Comparison of ENCODE assay signal across 10 cellular contexts in the genomic region with DNA sequence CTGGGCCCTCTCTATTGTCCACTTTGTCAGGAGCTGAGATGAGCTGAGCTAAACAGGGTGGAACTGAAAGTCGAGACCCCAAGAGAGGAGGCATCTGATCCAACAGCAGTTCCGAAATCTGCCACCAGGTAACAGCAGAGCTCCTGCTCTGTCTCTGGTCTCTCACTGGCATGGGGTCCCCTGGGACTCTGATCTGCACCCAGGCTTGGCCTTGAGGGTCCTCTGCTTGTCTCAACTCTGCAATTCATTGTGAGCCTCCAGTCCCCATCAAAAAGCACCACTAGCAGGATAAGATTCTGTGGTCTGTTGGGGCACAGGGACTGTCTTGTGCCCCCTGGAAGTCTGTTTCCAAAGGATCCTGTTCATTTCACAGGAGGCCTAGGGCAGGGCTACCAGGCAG.
DNase-seq lines count a peak whose midpoint lies in the region; ATAC-seq, FAIRE-seq and TF ChIP-seq lines count a peak whose summit lies in the region.
"Had no signal": no experiment of that assay in that cellular context is flagged by ENCODE, and none has a peak within 500 bp of the region (broad histone marks: within the 10 kb centered on the region; RNA-seq: fewer than 3 reads in every experiment).

No MANE protein-coding gene starts in this region.

- DNase-seq in AG09319 (ENCODE audit: extremely low read depth, low read depth): no peak
- no peak for DNase-seq in PC-9
- no peak for DNase-seq in foreskin keratinocyte
- no peak for DNase-seq in sciatic nerve (ENCODE audit: low spot score)
- DNase-seq in frontal cortex (ENCODE audit: low spot score in 2 of 2): no peak
- DNase-seq in psoas muscle: no peak
- DNase-seq: DMS79 treated with DMSO at 0.1 percent for 48 hours, NCI-H446 treated with DMSO at 0.1 percent for 48 hours had no signal

- H3K27ac ChIP-seq in PC-9 (no peak overlapping the region), foreskin keratinocyte (no peak overlapping the region), psoas muscle (no peak overlapping the region)

- H3K27me3 ChIP-seq in PC-9 (ENCODE audit: insufficient read depth, low read depth) (no peaks in the 10 kb centered on the region), foreskin keratinocyte (no peaks in the 10 kb centered on the region), psoas muscle (ENCODE audit: insufficient read depth in 3 of 3, low read length in 2 of 3) (no peaks in the 10 kb centered on the region)

- no peaks in the 10 kb centered on the region for H4K20me1 ChIP-seq in PC-9 (ENCODE audit: insufficient read depth)

- TF ChIP-seq CTCF in AG09319 (IDR thresholded peaks at IDR 0.05; ENCODE audit: low read depth, low read length) (peak; percentile 17), PC-9 (conservative IDR thresholded peaks at IDR 0.05) (peak; percentile 43; the same call in 1 of the 2 replicates), foreskin keratinocyte (conservative IDR thresholded peaks at IDR 0.05) (peak; percentile 33), psoas muscle (IDR thresholded peaks at IDR 0.05) (no peak)

- 74 to 80% (median 76%) methylated on average over 2 of the region's 2 CpGs for WGBS in psoas muscle, 3 donors

- H3K4me3 ChIP-seq in PC-9 (no peak overlapping the region), psoas muscle (no peak overlapping the region)

- no peaks in the 10 kb centered on the region for H3K36me3 ChIP-seq in PC-9 (ENCODE audit: low read depth)
- H3K36me3 ChIP-seq in psoas muscle (ENCODE audit: insufficient read depth in 1 of 2, low read depth in 1 of 2): no peaks in the 10 kb centered on the region

- H3F3A ChIP-seq in PC-9 (ENCODE audit: insufficient read depth, low read depth): no peaks in the 10 kb centered on the region

- no peaks in the 10 kb centered on the region for H3K9me3 ChIP-seq in PC-9 (ENCODE audit: insufficient read depth, low read depth)
- no peaks in the 10 kb centered on the region for H3K9me3 ChIP-seq in psoas muscle

- peak; percentile 58 for ATAC-seq in GM18517 (IDR thresholded peaks at IDR 0.05; ENCODE audit: unreplicated experiment)
- ATAC-seq in foreskin keratinocyte: no peak
- ATAC-seq in sciatic nerve: no peak
- no peak for ATAC-seq in HG02973 (IDR thresholded peaks at IDR 0.05; ENCODE audit: unreplicated experiment)
- no peak for ATAC-seq in psoas muscle

- BruUV-seq in PC-9 (replicated peaks; lab: Mats Ljungman, UMichigan): no TSS peak

- H3K79me2 ChIP-seq in PC-9 (ENCODE audit: low read depth): no peaks in the 10 kb centered on the region

- intact Hi-C loops in PC-9 (cut with micrococcal nuclease; ENCODE audit: unreplicated experiment): no loop called here
- intact Hi-C loops in sciatic nerve (cut with DNase I): loop anchor here (5.0 kb wide), 1 partner anchor 131 kb away; no protein-coding TSS in a partner anchor
- intact Hi-C loops in psoas muscle (cut with DNase I): loop anchor here (5.0 to 10.0 kb wide), 6 partner anchors 131 to 1851 kb away; no protein-coding TSS in a partner anchor

- POLR2A ChIA-PET in PC-9 (lab: Charles Lee; ENCODE audit: unreplicated experiment): interaction anchor here (0.7 kb wide), 1 partner anchor 230 kb away, joined by 3 read pairs; no protein-coding TSS in a partner anchor

- H3K4me1 ChIP-seq in PC-9 (replicated peaks; ENCODE audit: insufficient read depth) (no peaks in the 10 kb centered on the region), foreskin keratinocyte (no peaks in the 10 kb centered on the region), psoas muscle (no peaks in the 10 kb centered on the region)

- FAIRE-seq in frontal cortex (lab: Jason Lieb, UNC): no peak

- no peaks in the 10 kb centered on the region for H3K9me2 ChIP-seq in PC-9 (ENCODE audit: insufficient read depth)

- H3K4me2 ChIP-seq in PC-9: no peak overlapping the region

- no peak overlapping the region for H2AFZ ChIP-seq in PC-9

- CTCF ChIA-PET in PC-9 (lab: Charles Lee): interaction anchor here (0.7 kb wide), 1 partner anchor 129 kb away, joined by 3 read pairs; no protein-coding TSS in a partner anchor
